In the genomic region with DNA sequence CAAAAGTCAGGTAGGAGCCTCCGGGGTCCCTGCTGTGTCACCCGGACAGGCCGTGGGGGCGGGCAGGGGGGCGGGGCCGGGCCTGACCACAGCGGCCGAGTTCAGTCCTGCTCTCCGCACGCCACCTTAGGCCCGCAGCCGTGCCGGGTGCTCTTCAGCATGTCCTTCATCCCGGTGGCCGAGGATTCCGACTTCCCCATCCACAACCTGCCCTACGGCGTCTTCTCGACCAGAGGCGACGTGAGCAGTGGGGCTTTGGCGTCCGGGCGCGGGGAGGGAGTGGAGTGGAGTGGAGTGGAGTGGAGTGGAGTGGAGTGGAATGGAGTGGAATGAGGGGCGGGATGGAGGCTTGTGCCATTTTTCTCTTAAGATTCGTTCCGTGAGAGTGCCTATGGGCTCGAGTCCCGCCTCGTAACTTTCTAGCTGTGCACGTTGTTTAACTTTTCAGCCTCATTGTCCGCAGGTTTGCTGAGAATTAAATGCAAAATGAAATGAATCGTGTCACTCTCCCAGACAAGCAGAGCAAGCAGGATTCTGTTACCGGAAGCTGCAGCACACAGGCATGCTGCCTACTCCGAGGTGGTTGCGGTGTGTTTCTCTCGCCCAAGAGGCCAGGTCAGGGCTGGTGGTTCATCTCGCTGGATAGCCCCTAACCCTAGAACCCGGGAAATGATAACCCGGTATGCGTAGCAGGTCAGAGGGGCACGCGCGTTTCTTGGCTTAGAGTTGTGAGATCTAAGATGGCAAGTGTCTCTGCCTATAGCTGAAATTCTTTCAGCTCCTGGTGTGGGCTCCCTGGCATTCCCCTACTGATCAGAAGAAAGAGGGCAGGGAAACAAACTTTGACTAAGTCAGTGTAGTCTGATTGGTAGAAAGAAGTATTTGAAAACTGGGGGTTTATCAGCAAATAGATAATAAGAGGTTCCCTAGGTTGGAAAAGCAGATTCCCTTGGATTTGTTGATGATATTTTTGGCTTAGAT, we compare ENCODE assay signal across 8 cellular contexts. TPM values are rescaled to one million over a fixed set of nuclear protein-coding genes. Genes with fewer than 3 reads are reported as not detected.
DNase-seq lines count a peak whose midpoint lies in the region; ATAC-seq and TF ChIP-seq lines count a peak whose summit lies in the region.

A gene (plus strand): TSS at position 104 of the 981 bp plus-strand sequence. CDS start 56 bp downstream, at position 160.

- no peaks in the 10 kb centered on the region for H3K9me3 Mint-ChIP-seq in central memory CD8-positive, alpha-beta T cell

- H2AFZ ChIP-seq in DND-41 (ENCODE audit: low read depth, low read length), result peak within 1 kb of the TSS; percentile 77

- no peaks in the 10 kb centered on the region for H3K27me3 Mint-ChIP-seq in central memory CD8-positive, alpha-beta T cell

- ATAC-seq in DND-41 (ENCODE audit: insufficient read depth, low read depth), result peak; percentile 62
- ATAC-seq in GM21423 (IDR thresholded peaks at IDR 0.05; ENCODE audit: unreplicated experiment), result peak; percentile 51
- ATAC-seq in central memory CD8-positive, alpha-beta T cell (replicated peaks; ENCODE audit: extremely low read depth, poor library complexity, severe bottlenecking), result peak; percentile 56
- no peak for ATAC-seq in GM18520 (IDR thresholded peaks at IDR 0.05; ENCODE audit: unreplicated experiment)

- H3K9me3 ChIP-seq in DND-41 (ENCODE audit: insufficient read depth, low read length, severe bottlenecking), result no peaks in the 10 kb centered on the region
- H3K9me3 ChIP-seq in HUES64 (ENCODE audit: insufficient read depth, low read depth, low read length), result no peaks in the 10 kb centered on the region

- H3K4me1 ChIP-seq in DND-41 (ENCODE audit: insufficient read depth, low read length), result peaks cover 18% of the 10 kb centered on the region
- peaks cover 16% of the 10 kb centered on the region for H3K4me1 ChIP-seq in HUES64 (ENCODE audit: insufficient read depth, low read length)

- H3K27me3 ChIP-seq in DND-41 (ENCODE audit: insufficient read depth, low read length, poor library complexity), result no peaks in the 10 kb centered on the region
- peaks cover 9% of the 10 kb centered on the region; the same call in 1 of the 2 replicates for H3K27me3 ChIP-seq in HUES64 (ENCODE audit: insufficient read depth, low read length)

- peak within 1 kb of the TSS; percentile 61 for H3K27ac ChIP-seq in DND-41 (ENCODE audit: low read length)
- no peak within 1 kb of the TSS for H3K27ac ChIP-seq in HUES64 (ENCODE audit: low read depth, low read length)

- peak; percentile 51 for DNase-seq in DND-41
- DNase-seq in T1000 (lab: John Stamatoyannopoulos, UW), result peak; percentile 58
- peak; percentile 19 to 27 for DNase-seq in central memory CD8-positive, alpha-beta T cell (ENCODE audit: low spot score in 2 of 2)
- peak; percentile 65 for DNase-seq in kidney tubule cell (ENCODE audit: low spot score)
- DNase-seq in stimulated activated CD4-positive, alpha-beta T cell treated with anti-CD3 and anti-CD28 coated beads, Interleukin-2, amount 100 ng/mL, for 24 hours, result peak; percentile 40 to 45

- TF ChIP-seq CTCF in DND-41 (IDR thresholded peaks at IDR 0.05; ENCODE audit: borderline replicate concordance, extremely low read depth, low read length, poor library complexity, severe bottlenecking), result no peak

- no peaks in the 10 kb centered on the region for H4K20me1 ChIP-seq in DND-41 (ENCODE audit: insufficient read depth, low read length)

- peak within 1 kb of the TSS; percentile 86 for H3K4me3 Mint-ChIP-seq in central memory CD8-positive, alpha-beta T cell

- H3K4me1 Mint-ChIP-seq in central memory CD8-positive, alpha-beta T cell, result peaks cover 7% of the 10 kb centered on the region

- H3K4me3 ChIP-seq in DND-41 (ENCODE audit: low read depth in 1 of 2, low read length in 2 of 2) (peak within 1 kb of the TSS; percentile 54 to 89), HUES64 (ENCODE audit: low read length) (peak within 1 kb of the TSS; percentile 77)

- H3K27ac Mint-ChIP-seq in central memory CD8-positive, alpha-beta T cell (ENCODE audit: low read depth), result peak within 1 kb of the TSS; percentile 76

- 4% methylated on average over 45 of the region's 45 CpGs for WGBS in HUES64

- no peaks in the 10 kb centered on the region for H3K79me2 ChIP-seq in DND-41 (ENCODE audit: insufficient read depth, low read length)

- H3K36me3 ChIP-seq in DND-41 (ENCODE audit: insufficient read depth, low read length), result no peaks in the 10 kb centered on the region
- H3K36me3 ChIP-seq in HUES64 (ENCODE audit: insufficient read depth, low read length), result 0 out of 2 replicates have a peak, but pooled peaks cover 1% of the 10 kb centered on the region

- peaks cover 6% of the 10 kb centered on the region for H3K36me3 Mint-ChIP-seq in central memory CD8-positive, alpha-beta T cell (ENCODE audit: insufficient read depth)

- H3K9ac ChIP-seq in DND-41 (ENCODE audit: low read depth, low read length), result peak within 1 kb of the TSS; percentile 65
- peak within 1 kb of the TSS; percentile 59 for H3K9ac ChIP-seq in HUES64 (ENCODE audit: low read depth, low read length)

- H3K4me2 ChIP-seq in DND-41 (ENCODE audit: insufficient read depth, low read length), result peak within 1 kb of the TSS; percentile 98

RNA-seq across cellular contexts. Expression of the gene that starts here (rescaled TPM):
- 12.6 TPM for polyA plus RNA-seq in HUES64 (2013, experiment 1 of 2)
- 13.8 TPM for polyA plus RNA-seq in HUES64 (2013, experiment 2 of 2)
